ENCODE assay signal across 11 cellular contexts in the genomic region with DNA sequence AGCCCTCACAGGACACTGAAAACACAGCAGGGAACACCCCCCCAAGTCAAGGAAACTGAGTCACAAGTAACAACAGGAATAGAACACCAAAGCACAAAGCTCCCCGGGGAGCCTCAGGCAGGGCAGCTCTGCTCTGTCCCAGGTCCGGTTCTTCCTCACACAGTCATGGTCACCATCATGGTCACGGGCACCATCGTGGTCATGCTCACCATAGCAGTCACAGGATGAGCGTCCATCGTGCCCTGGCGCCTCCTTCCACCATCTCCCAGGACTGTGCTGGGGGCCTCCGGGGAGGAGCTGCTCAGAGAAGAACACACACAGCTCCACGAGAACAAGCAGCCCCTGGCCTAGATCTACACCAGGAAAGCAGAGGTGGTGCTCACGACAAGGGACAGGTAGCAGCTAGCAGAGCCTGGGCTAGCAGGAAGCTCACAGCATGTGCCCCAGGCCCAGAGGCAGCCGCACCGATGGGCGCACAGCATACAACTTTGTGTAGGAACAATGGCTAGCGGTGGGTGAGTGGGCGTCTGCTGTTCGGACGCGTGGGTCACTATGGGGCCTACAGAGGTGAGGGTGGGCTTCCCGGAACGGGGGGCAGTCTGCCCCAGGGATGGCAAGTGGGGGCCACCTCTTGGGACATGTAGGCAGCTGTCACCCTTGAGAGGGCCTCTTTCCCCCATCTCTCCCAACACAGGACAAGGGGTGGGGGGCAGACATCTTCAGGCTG. TPM values are rescaled to one million over a fixed set of nuclear protein-coding genes. Genes with fewer than 3 reads are reported as not detected.
"Had no signal": no experiment of that assay in that cellular context is flagged by ENCODE, and none has a peak within 500 bp of the region (broad histone marks: within the 10 kb centered on the region; RNA-seq: fewer than 3 reads in every experiment).

No MANE protein-coding gene starts in this region.

- H3K9me3 Mint-ChIP-seq: HFFc6, IgD-negative memory B cell had no signal

- H3K36me3 ChIP-seq: HAP-1 had no signal

- H3K27me3 Mint-ChIP-seq: IgD-negative memory B cell had no signal

- H3K4me3 ChIP-seq: GM23248, HAP-1 had no signal

- ATAC-seq: HepG2 had no signal

- H3K4me1 ChIP-seq: HAP-1 had no signal

- H3K4me1 Mint-ChIP-seq: IgD-negative memory B cell had no signal

- H3K9me3 ChIP-seq: HAP-1 had no signal

- H3K4me3 Mint-ChIP-seq: HFFc6 had no signal

- H3K27ac ChIP-seq: GM23248, HL-60 had no signal

- H3K36me3 Mint-ChIP-seq: IgD-negative memory B cell had no signal

- DNase-seq: GM23248, GOT3, H7, HFFc6, KBM-7 had no signal

- H2AFZ ChIP-seq: GM23248 had no signal

- H3K27ac Mint-ChIP-seq: HFFc6, IgD-negative memory B cell had no signal

RNA-seq across cellular contexts. Expression of a gene that starts 3.4 kb away (rescaled TPM):
- total RNA-seq: GM23248, H4, H7, HepG2, HFFc6, HT1080 had no signal
